In genomic region chr7:112616295-112616694, GRCh38 we compare ENCODE assay signal across 19 cellular contexts.
"Had no signal": no experiment of that assay in that cellular context is flagged by ENCODE, and none has a peak within 500 bp of the region (broad histone marks: within the 10 kb centered on the region; RNA-seq: fewer than 3 reads in every experiment).

No MANE protein-coding gene starts in this region.

- H3K9me3 ChIP-seq: SJSA1 had no signal

- H3K4me3 ChIP-seq: SJSA1 had no signal

- H3K36me3 ChIP-seq: SJSA1 had no signal

- ATAC-seq: HepG2 had no signal

- DNase-seq: IMR-90, Kasumi-1, KG1, NCI-H1092, NCI-H1105 treated with DMSO at 0.1 percent for 48 hours, NCI-H1417 treated with DMSO at 0.1 percent for 48 hours, NCI-H1694, NCI-H187 treated with DMSO at 0.1 percent for 48 hours, NCI-H2029 treated with DMSO at 0.1 percent for 48 hours, NCI-H2171 treated with DMSO at 0.1 percent for 48 hours, NCI-H345, NCI-H524, NCI-H526 treated with DMSO at 0.1 percent for 48 hours, NCI-H748 treated with DMSO at 0.1 percent for 48 hours, Right ventricle myocardium superior, RPMI8226, SIG-M5 had no signal

- H3K4me1 ChIP-seq: SJSA1 had no signal

- H3K27me3 ChIP-seq: SJSA1 had no signal
